ENCODE assay signal across 8 cellular contexts in the genomic region with DNA sequence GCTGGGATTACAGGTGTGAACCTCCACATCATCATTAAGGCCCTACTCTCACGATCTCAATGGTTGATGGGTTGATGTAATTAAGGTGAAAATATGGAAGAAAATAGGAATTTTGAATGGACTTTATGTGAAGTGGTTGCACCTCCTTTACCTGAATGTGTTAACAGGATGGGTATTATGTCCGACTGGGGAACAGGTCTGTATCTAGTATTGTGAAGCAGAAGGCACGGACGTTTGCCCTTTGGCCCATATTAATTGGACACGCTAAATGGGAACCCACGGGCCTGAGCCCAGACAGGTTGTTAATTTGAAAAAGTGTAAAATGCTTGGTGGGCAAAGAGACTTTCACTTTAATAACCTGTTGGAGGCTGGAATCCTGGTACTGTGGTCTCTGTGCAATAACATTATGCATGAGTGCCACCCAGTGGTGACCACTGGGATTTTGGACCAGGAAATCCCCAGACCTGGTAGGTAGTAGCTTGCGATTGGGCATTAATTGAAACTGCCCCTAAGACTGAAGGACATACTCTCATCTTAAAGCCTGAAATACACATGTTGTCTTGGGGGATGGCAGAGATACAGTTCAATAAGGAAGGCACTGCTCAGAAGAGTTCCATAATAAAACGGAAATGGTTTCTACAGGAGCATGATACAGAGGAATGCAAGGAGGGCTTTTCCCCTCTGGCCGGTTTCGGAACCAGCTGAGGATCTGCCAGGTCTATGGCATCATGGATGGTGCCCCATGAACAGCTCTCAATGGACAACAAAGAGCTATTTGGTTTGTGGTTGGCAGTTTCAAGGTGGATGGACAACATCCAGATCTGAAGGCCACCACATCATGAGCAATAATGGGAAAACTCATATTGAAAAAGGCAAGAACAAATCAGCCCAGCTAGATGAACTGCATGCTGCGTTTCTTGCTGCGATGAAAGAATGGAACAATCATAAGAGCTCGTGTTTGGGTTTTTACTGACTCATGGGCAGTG. TPM values are rescaled to one million over a fixed set of nuclear protein-coding genes. Genes with fewer than 3 reads are reported as not detected.
DNase-seq lines count a peak whose midpoint lies in the region; ATAC-seq and TF ChIP-seq lines count a peak whose summit lies in the region.

No MANE protein-coding gene starts in this region.

- ATAC-seq in naive B cell (ENCODE audit: low read depth in 2 of 2) (peak; percentile 95 to 99), GM18511 (IDR thresholded peaks at IDR 0.05; ENCODE audit: unreplicated experiment) (no peak)
- peak; percentile 92 for ATAC-seq in stimulated activated memory B cell treated with anti-CD40 and anti-IgM and Interleukin-4, amounts not matched to agents 10 μg/mL and 1 μg/mL and 100 μg/mL, for 72 hours

- H3K4me3 ChIP-seq in GM12875 (ENCODE audit: low read depth, low read length): no peak overlapping the region
- no peak overlapping the region for H3K4me3 ChIP-seq in OCI-LY1 (ENCODE audit: low read depth, low read length, poor library complexity, severe bottlenecking)
- H3K4me3 ChIP-seq in epithelial cell of proximal tubule (ENCODE audit: low read depth, low read length): peak overlapping the region; percentile 33

- TF ChIP-seq CTCF in GM12875 (IDR thresholded peaks at IDR 0.05; ENCODE audit: borderline replicate concordance, insufficient read depth, low read depth, low read length) (peak; percentile 62), OCI-LY1 (IDR thresholded peaks at IDR 0.05; ENCODE audit: low read length) (peak; percentile 91), epithelial cell of proximal tubule (conservative IDR thresholded peaks at IDR 0.05; ENCODE audit: low read depth, low read length) (peak; percentile 85)

- DNase-seq in HT-29 (ENCODE audit: low spot score) (peak; percentile 93), epithelial cell of proximal tubule (ENCODE audit: low read depth) (no peak), naive B cell (peak; percentile 76)
- peak; percentile 79 for DNase-seq in activated CD8-positive, alpha-beta memory T cell treated with anti-CD3 and anti-CD28 coated beads, Interleukin-2, amount 50 U/mL, for 48 hours

- H3K9me3 ChIP-seq in OCI-LY1 (ENCODE audit: low read length): no peaks in the 10 kb centered on the region

- no peak overlapping the region for H3K4me3 Mint-ChIP-seq in naive B cell
- H3K4me3 Mint-ChIP-seq in stimulated activated memory B cell treated with anti-CD40 and anti-IgM and Interleukin-4, amounts not matched to agents 10 μg/mL and 1 μg/mL and 100 μg/mL, for 72 hours: no peak overlapping the region

- peaks cover 11% of the 10 kb centered on the region for H3K4me1 ChIP-seq in OCI-LY1 (ENCODE audit: insufficient read depth, low read length, severe bottlenecking)

- peaks cover 0 to 17% (median 5%) of the 10 kb centered on the region in 3 donors for H3K27me3 Mint-ChIP-seq in naive B cell
- H3K27me3 Mint-ChIP-seq in stimulated activated memory B cell treated with anti-CD40 and anti-IgM and Interleukin-4, amounts not matched to agents 10 μg/mL and 1 μg/mL and 100 μg/mL, for 72 hours: peaks cover 40% of the 10 kb centered on the region

- H3K79me2 ChIP-seq in OCI-LY1 (ENCODE audit: insufficient read depth, low read length): no peaks in the 10 kb centered on the region

- H3K4me2 ChIP-seq in OCI-LY1 (ENCODE audit: low read length): peak overlapping the region; percentile 20; the same call in 1 of the 2 replicates

- no peaks in the 10 kb centered on the region for H4K20me1 ChIP-seq in OCI-LY1 (ENCODE audit: insufficient read depth, low read length)

- H3K9ac ChIP-seq in OCI-LY1 (ENCODE audit: low read length): no peak overlapping the region

- peaks cover 0 to 4% of the 10 kb centered on the region in 2 donors for H3K36me3 Mint-ChIP-seq in naive B cell
- H3K36me3 Mint-ChIP-seq in stimulated activated memory B cell treated with anti-CD40 and anti-IgM and Interleukin-4, amounts not matched to agents 10 μg/mL and 1 μg/mL and 100 μg/mL, for 72 hours: peaks cover 6% of the 10 kb centered on the region

- H3K27me3 ChIP-seq in OCI-LY1 (ENCODE audit: insufficient read depth, low read length): no peaks in the 10 kb centered on the region

- H2AFZ ChIP-seq in OCI-LY1 (ENCODE audit: low read length): no peak overlapping the region

- no peaks in the 10 kb centered on the region; the same call in 1 of the 2 replicates for H3K36me3 ChIP-seq in OCI-LY1 (ENCODE audit: insufficient read depth, low read length)

- no peaks in the 10 kb centered on the region for H3K9me2 ChIP-seq in OCI-LY1 (ENCODE audit: low read depth, low read length)

- H3K27ac Mint-ChIP-seq in naive B cell: peak overlapping the region in 3 of 6 donors; percentile 31 to 51 (median 44)
- H3K27ac Mint-ChIP-seq in stimulated activated memory B cell treated with anti-CD40 and anti-IgM and Interleukin-4, amounts not matched to agents 10 μg/mL and 1 μg/mL and 100 μg/mL, for 72 hours: peak overlapping the region; percentile 38

- H3K9me3 Mint-ChIP-seq in naive B cell: peaks cover 0 to 17% (median 12%) of the 10 kb centered on the region in 7 donors
- H3K9me3 Mint-ChIP-seq in stimulated activated memory B cell treated with anti-CD40 and anti-IgM and Interleukin-4, amounts not matched to agents 10 μg/mL and 1 μg/mL and 100 μg/mL, for 72 hours: peaks cover 7% of the 10 kb centered on the region

- H3F3A ChIP-seq in OCI-LY1 (ENCODE audit: insufficient read depth, low read length): no peaks in the 10 kb centered on the region

- peaks cover 9 to 10% (median 10%) of the 10 kb centered on the region in 3 donors for H3K4me1 Mint-ChIP-seq in naive B cell
- H3K4me1 Mint-ChIP-seq in stimulated activated memory B cell treated with anti-CD40 and anti-IgM and Interleukin-4, amounts not matched to agents 10 μg/mL and 1 μg/mL and 100 μg/mL, for 72 hours: peaks cover 13% of the 10 kb centered on the region

- no peak overlapping the region for H3K27ac ChIP-seq in OCI-LY1 (ENCODE audit: low read depth, low read length, poor library complexity, severe bottlenecking)

RNA-seq across cellular contexts. Expression of a gene that starts 26.2 kb away (rescaled TPM):
- total RNA-seq in HT-29 (2014; rRNA removed; shearing (Covaris generic)): 24.4 and 24.9 TPM in 2 replicates
- total RNA-seq in epithelial cell of proximal tubule: 32.2 and 35.0 TPM in 2 replicates
- 10 to 100 TPM in 5 of 6 donors, 1 to 10 TPM in 1; 4.3 to 41.8 (median 29.6) TPM for polyA plus RNA-seq in naive B cell (ENCODE audit: low read depth in 6 of 6)
